ENCODE assay signal across 25 cellular contexts in genomic region chr10:81570349-81570748, GRCh38.
"Had no signal": no experiment of that assay in that cellular context is flagged by ENCODE, and none has a peak within 500 bp of the region (broad histone marks: within the 10 kb centered on the region; RNA-seq: fewer than 3 reads in every experiment).

No MANE protein-coding gene starts in this region.

- H3K4me3 Mint-ChIP-seq: activated CD4-positive, alpha-beta T cell treated with anti-CD3 and anti-CD28 coated beads, Interleukin-2, amount 10 ng/mL, durations not matched to agents 24 days and 14 days; activated CD8-positive, alpha-beta T cell treated with anti-CD3 and anti-CD28 coated beads, Interleukin-2, amount 10 ng/mL, durations not matched to agents 7 days and 5 days; activated naive CD4-positive, alpha-beta T cell treated with anti-CD3 and anti-CD28 coated beads, Interleukin-2, amount 50 U/mL, for 24 hours; activated T-cell treated with anti-CD3 and anti-CD28 coated beads, Interleukin-2, amount 50 U/mL, for 24 hours; T-helper 1 cell treated with Interleukin-12 subunit alpha and Interleukin-12 subunit beta and Interleukin-4 antibody, amounts not matched to agents 30 μg/mL and 1 μg/mL, for 36 hours; T-helper 2 cell treated with Interferon-gamma antibody and Interleukin-4, amounts not matched to agents 5 μg/mL and 100 μg/mL, for 36 hours had no signal

- H3K4me3 ChIP-seq: SJCRH30, SK-N-MC had no signal

- ATAC-seq: activated CD8-positive, alpha-beta T cell treated with anti-CD3 and anti-CD28 coated beads, Interleukin-2, amount 10 ng/mL, durations not matched to agents 7 days and 5 days; Panc1 had no signal

- H3K36me3 ChIP-seq: brain microvascular endothelial cell, SJCRH30 had no signal

- H3K4me2 ChIP-seq: KMS-11 had no signal

- H3K27me3 Mint-ChIP-seq: activated CD4-positive, alpha-beta T cell treated with anti-CD3 and anti-CD28 coated beads, Interleukin-2, amount 10 ng/mL, durations not matched to agents 24 days and 14 days; activated naive CD4-positive, alpha-beta T cell treated with anti-CD3 and anti-CD28 coated beads, Interleukin-2, amount 50 U/mL, for 24 hours; activated T-cell treated with anti-CD3 and anti-CD28 coated beads, Interleukin-2, amount 50 U/mL, for 24 hours had no signal

- H3K27ac ChIP-seq: brain microvascular endothelial cell, KMS-11, SJCRH30, SK-N-MC had no signal

- FAIRE-seq: TTC549 had no signal

- H3K27me3 ChIP-seq: brain microvascular endothelial cell, SJCRH30 had no signal

- H3K36me3 Mint-ChIP-seq: activated naive CD4-positive, alpha-beta T cell treated with anti-CD3 and anti-CD28 coated beads, Interleukin-2, amount 50 U/mL, for 24 hours had no signal

- H3K9ac ChIP-seq: KMS-11 had no signal

- H3K9me3 Mint-ChIP-seq: activated CD4-positive, alpha-beta T cell treated with anti-CD3 and anti-CD28 coated beads, Interleukin-2, amount 10 ng/mL, durations not matched to agents 24 days and 14 days; activated naive CD4-positive, alpha-beta T cell treated with anti-CD3 and anti-CD28 coated beads, Interleukin-2, amount 50 U/mL, for 24 hours had no signal

- H3K9me3 ChIP-seq: SJCRH30 had no signal

- H3K4me1 Mint-ChIP-seq: activated CD4-positive, alpha-beta T cell treated with anti-CD3 and anti-CD28 coated beads, Interleukin-2, amount 10 ng/mL, durations not matched to agents 24 days and 14 days; activated naive CD4-positive, alpha-beta T cell treated with anti-CD3 and anti-CD28 coated beads, Interleukin-2, amount 50 U/mL, for 24 hours had no signal

- H3K27ac Mint-ChIP-seq: activated CD4-positive, alpha-beta T cell treated with anti-CD3 and anti-CD28 coated beads, Interleukin-2, amount 10 ng/mL, durations not matched to agents 24 days and 14 days; activated CD8-positive, alpha-beta T cell treated with anti-CD3 and anti-CD28 coated beads, Interleukin-2, amount 10 ng/mL, durations not matched to agents 7 days and 5 days; activated naive CD4-positive, alpha-beta T cell treated with anti-CD3 and anti-CD28 coated beads, Interleukin-2, amount 50 U/mL, for 24 hours; activated T-cell treated with anti-CD3 and anti-CD28 coated beads, Interleukin-2, amount 50 U/mL, for 24 hours; activated T-helper 2 cell treated with anti-CD3 and anti-CD28 coated beads, Interferon-gamma antibody, Interleukin-2, Interleukin-4, amounts not matched to agents 10 μg/mL and 5 μg/mL and 100 μg/mL, durations not matched to agents 14 hours and 24 hours and 36 hours; T-helper 1 cell treated with Interleukin-12 subunit alpha and Interleukin-12 subunit beta and Interleukin-4 antibody, amounts not matched to agents 30 μg/mL and 1 μg/mL, for 36 hours; T-helper 2 cell treated with Interferon-gamma antibody and Interleukin-4, amounts not matched to agents 5 μg/mL and 100 μg/mL, for 36 hours had no signal

- DNase-seq: activated CD4-positive, alpha-beta T cell treated with anti-CD3 and anti-CD28 coated beads, Interleukin-2, amount 10 ng/mL, durations not matched to agents 24 days and 14 days; activated CD4-positive, alpha-beta T cell treated with anti-CD3 and anti-CD28 coated beads, Interleukin-2, amount 50 U/mL, for 4 hours; activated CD8-positive, alpha-beta T cell treated with anti-CD3 and anti-CD28 coated beads, Interleukin-2, amount 10 ng/mL, durations not matched to agents 7 days and 5 days; activated gamma-delta T cell; activated naive CD4-positive, alpha-beta T cell treated with Interleukin-2 at 50 U/mL for 16 hours; activated T-cell treated with anti-CD3 and anti-CD28 coated beads, Interleukin-2, amount 50 U/mL, for 24 hours; brain microvascular endothelial cell; MM.1S; MV-4-11; NCI-H1092; NCI-H1436 treated with DMSO at 0.1 percent for 48 hours; NCI-H1694 treated with DMSO at 0.1 percent for 48 hours; NCI-H2029; NCI-H345; NCI-H524 treated with DMSO at 0.1 percent for 48 hours; SHP77; SJCRH30 had no signal

- H3K4me1 ChIP-seq: SJCRH30 had no signal
